In genomic region chr9:6877671-6878161, GRCh38 we compare ENCODE assay signal across 1 cellular context.
TF ChIP-seq lines count a peak whose summit lies in the region.

No MANE protein-coding gene starts in this region.

TF ChIP-seq in SK-N-SH treated with all-trans-retinoic acid at 6 μM for 48 hours, 23 proteins besides CTCF, POLR2A, EP300 and RAD21 (continued from another document):
- TF ChIP-seq ARNTL (CRISPR knock-in tag; IDR thresholded peaks at IDR 0.05; ENCODE audit: borderline replicate concordance, low read depth), result no peak
- no peak for TF ChIP-seq TOX (CRISPR knock-in tag; IDR thresholded peaks at IDR 0.05; ENCODE audit: borderline replicate concordance)
- TF ChIP-seq RARB (CRISPR knock-in tag; IDR thresholded peaks at IDR 0.05), result no peak
- no peak for TF ChIP-seq ISL1 (CRISPR knock-in tag; IDR thresholded peaks at IDR 0.05)
- TF ChIP-seq TCF4 (CRISPR knock-in tag; IDR thresholded peaks at IDR 0.05; ENCODE audit: borderline replicate concordance), result no peak
- no peak for TF ChIP-seq SNAI2 (CRISPR knock-in tag; IDR thresholded peaks at IDR 0.05)
- no peak for TF ChIP-seq CREB5 (CRISPR knock-in tag; IDR thresholded peaks at IDR 0.05; ENCODE audit: low read depth)
- TF ChIP-seq OSR1 (CRISPR knock-in tag; IDR thresholded peaks at IDR 0.05), result no peak
- TF ChIP-seq CSRNP3 (CRISPR knock-in tag; IDR thresholded peaks at IDR 0.05), result no peak
- TF ChIP-seq TSHZ2 (CRISPR knock-in tag; IDR thresholded peaks at IDR 0.05), result no peak
